Comparison of ENCODE assay signal across 21 cellular contexts in genomic region chr11:114156131-114156581, GRCh38.
DNase-seq lines count a peak whose midpoint lies in the region; ATAC-seq, FAIRE-seq and TF ChIP-seq lines count a peak whose summit lies in the region.
"Had no signal": no experiment of that assay in that cellular context is flagged by ENCODE, and none has a peak within 500 bp of the region (broad histone marks: within the 10 kb centered on the region; RNA-seq: fewer than 3 reads in every experiment).

No MANE protein-coding gene starts in this region.

- no peak for FAIRE-seq in kidney (lab: Jason Lieb, UNC)
- FAIRE-seq: small intestine had no signal

- H3K27me3 ChIP-seq in RWPE2 (ENCODE audit: insufficient read depth, poor library complexity, severe bottlenecking), result no peaks in the 10 kb centered on the region
- no peaks in the 10 kb centered on the region for H3K27me3 ChIP-seq in stomach
- H3K27me3 ChIP-seq: testis had no signal

- H3K9me3 ChIP-seq in RWPE2 (ENCODE audit: severe bottlenecking), result no peaks in the 10 kb centered on the region
- no peaks in the 10 kb centered on the region for H3K9me3 ChIP-seq in kidney (ENCODE audit: control insufficient read depth in 1 of 2, low read length in 2 of 2)
- H3K9me3 ChIP-seq in stomach, result no peaks in the 10 kb centered on the region
- H3K9me3 ChIP-seq: testis had no signal

- H3K36me3 ChIP-seq in RWPE2 (ENCODE audit: low read depth) (peaks cover 19% of the 10 kb centered on the region), kidney (ENCODE audit: control insufficient read depth in 1 of 2, insufficient read depth in 2 of 2, low read length in 2 of 2) (peaks cover 6 to 8% of the 10 kb centered on the region in 2 donors), stomach (peaks cover 11 to 33% (median 30%) of the 10 kb centered on the region in 4 donors)

- no peak overlapping the region for H3K4me3 Mint-ChIP-seq in activated T-cell treated with anti-CD3 and anti-CD28 coated beads, Interleukin-2, amount 50 U/mL, for 24 hours
- H3K4me3 Mint-ChIP-seq: activated CD4-positive, alpha-beta T cell treated with anti-CD3 and anti-CD28 coated beads, Interleukin-2, amount 10 ng/mL, durations not matched to agents 7 days and 5 days; H9 had no signal

- H3K36me3 Mint-ChIP-seq in activated T-cell treated with anti-CD3 and anti-CD28 coated beads, Interleukin-2, amount 50 U/mL, for 24 hours (ENCODE audit: low read depth), result no peaks in the 10 kb centered on the region

- no peak overlapping the region for H3K27ac Mint-ChIP-seq in activated T-cell treated with anti-CD3 and anti-CD28 coated beads, Interleukin-2, amount 50 U/mL, for 24 hours
- H3K27ac Mint-ChIP-seq: activated CD4-positive, alpha-beta T cell treated with anti-CD3 and anti-CD28 coated beads, Interleukin-2, amount 10 ng/mL, durations not matched to agents 7 days and 5 days; H9 had no signal

- H3K27ac ChIP-seq in 22Rv1 (peak overlapping the region; percentile 98), RWPE2 (ENCODE audit: poor library complexity, severe bottlenecking) (peak overlapping the region; percentile 79), kidney (ENCODE audit: low read depth in 2 of 2, low read length in 2 of 2) (no peak overlapping the region), stomach (peak overlapping the region; percentile 12 to 99 (median 95))

- peaks cover 56% of the 10 kb centered on the region for H3K4me1 Mint-ChIP-seq in activated T-cell treated with anti-CD3 and anti-CD28 coated beads, Interleukin-2, amount 50 U/mL, for 24 hours (ENCODE audit: low read depth)

- H3K27me3 Mint-ChIP-seq in activated T-cell treated with anti-CD3 and anti-CD28 coated beads, Interleukin-2, amount 50 U/mL, for 24 hours, result no peaks in the 10 kb centered on the region

- intact Hi-C loops in kidney (cut with DNase I) (no loop called here), stomach (cut with DNase I; ENCODE audit: low total_unique reads) (no loop called here)

- no peak for TF ChIP-seq EP300 in stomach (IDR thresholded peaks at IDR 0.05)

- peaks cover 50% of the 10 kb centered on the region for H3K4me1 ChIP-seq in RWPE2 (ENCODE audit: insufficient read depth, poor library complexity, severe bottlenecking)
- peaks cover 54 to 56% of the 10 kb centered on the region in 2 donors for H3K4me1 ChIP-seq in kidney (ENCODE audit: control insufficient read depth in 1 of 2, insufficient read depth in 1 of 2, low read depth in 1 of 2, low read length in 2 of 2)
- H3K4me1 ChIP-seq in stomach, result peaks cover 70 to 100% (median 88%) of the 10 kb centered on the region in 4 donors

- ATAC-seq in RWPE2 (ENCODE audit: low read depth) (no peak), GM19023 (IDR thresholded peaks at IDR 0.05; ENCODE audit: unreplicated experiment) (no peak), GM19463 (IDR thresholded peaks at IDR 0.05; ENCODE audit: unreplicated experiment) (no peak)

- WGBS in stomach, 5 donors, result 92 to 98% (median 96%) methylated on average over 13 of the region's 13 CpGs

- DNase-seq in RWPE2 (ENCODE audit: low spot score), result no peak
- DNase-seq in kidney, result peak; percentile 55
- DNase-seq in stomach, result no peak
- no peak for DNase-seq in NCI-H2081 (lab: John Stamatoyannopoulos, UW)
- DNase-seq in activated T-cell treated with anti-CD3 and anti-CD28 coated beads, Interleukin-2, amount 50 U/mL, for 24 hours, result no peak
- DNase-seq: activated CD4-positive, alpha-beta T cell treated with anti-CD3 and anti-CD28 coated beads, Interleukin-2, amount 10 ng/mL, durations not matched to agents 7 days and 5 days; activated CD8-positive, alpha-beta memory T cell treated with anti-CD3 and anti-CD28 coated beads, Interleukin-2, amount 50 U/mL, for 4 hours; activated gamma-delta T cell; amygdala; foreskin fibroblast; H9; NCI-H1436 treated with DMSO at 0.1 percent for 48 hours; NCI-H345; RPMI8226; small intestine; stimulated activated CD4-positive, alpha-beta T cell treated with anti-CD3 and anti-CD28 coated beads, Interleukin-4, amount 100 ng/mL, for 24 hours; SW 1271; testis had no signal

- H3K9me3 Mint-ChIP-seq in activated T-cell treated with anti-CD3 and anti-CD28 coated beads, Interleukin-2, amount 50 U/mL, for 24 hours, result no peaks in the 10 kb centered on the region
- H3K9me3 Mint-ChIP-seq: H9 had no signal

- TF ChIP-seq CTCF in 22Rv1 (IDR thresholded peaks at IDR 0.05) (no peak), RWPE2 (IDR thresholded peaks at IDR 0.05; ENCODE audit: poor library complexity, severe bottlenecking) (no peak), kidney (IDR thresholded peaks at IDR 0.05; ENCODE audit: borderline replicate concordance, extremely low read depth, insufficient read depth) (no peak), stomach (IDR thresholded peaks at IDR 0.05) (no peak)

- no peak overlapping the region for H3K4me3 ChIP-seq in RWPE2 (ENCODE audit: severe bottlenecking)
- no peak overlapping the region for H3K4me3 ChIP-seq in kidney (ENCODE audit: low read length in 2 of 2)
- H3K4me3 ChIP-seq in stomach, result no peak overlapping the region
- H3K4me3 ChIP-seq: testis had no signal

- no peak for TF ChIP-seq POLR2A in stomach (IDR thresholded peaks at IDR 0.05)

- no peak overlapping the region for H3K9ac ChIP-seq in kidney (ENCODE audit: low read length in 2 of 2)

Comparison
In these comparisons a context has a peak if more than half of its experiments do, and no peak if none do; other contexts are left out.
1. H3K27ac ChIP-seq: peak in 22Rv1 (single experiment), RWPE2 (single experiment) and stomach (5 of 5); none in kidney (0 of 2).